19 cellular contexts compared by ENCODE assay signal in the genomic region with DNA sequence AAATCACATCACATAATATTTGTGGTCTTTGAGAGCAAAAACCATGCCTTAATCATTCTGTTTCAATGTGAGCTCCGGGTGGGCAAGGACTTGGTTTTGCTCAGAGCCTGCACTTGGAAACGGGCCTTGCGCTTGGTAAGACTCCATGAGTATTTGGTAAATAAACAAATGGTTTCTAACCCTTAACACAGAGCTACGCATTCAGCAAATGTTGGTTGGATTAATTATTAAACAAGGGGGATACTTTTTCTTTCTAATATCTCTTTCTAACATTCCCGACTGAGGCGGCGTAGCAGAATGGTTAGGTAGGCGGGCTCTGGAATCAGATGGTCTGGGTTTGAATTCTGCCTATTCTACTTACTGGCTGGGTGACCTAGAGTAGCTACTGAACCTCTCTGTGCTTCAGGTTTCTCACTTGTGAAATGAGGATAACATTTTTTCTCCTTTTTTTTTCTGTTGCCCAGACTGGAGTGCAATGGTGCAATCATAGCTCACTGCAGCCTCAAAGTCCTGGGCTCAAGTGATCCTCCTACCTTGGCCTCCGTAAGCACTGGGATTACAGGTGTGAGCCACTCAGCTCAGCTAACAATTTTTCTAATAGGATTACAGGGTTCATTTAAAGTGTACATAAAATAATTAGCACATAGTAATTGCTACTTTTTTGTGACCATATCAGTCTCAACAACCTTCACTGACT. TPM values are rescaled to one million over a fixed set of nuclear protein-coding genes. Genes with fewer than 3 reads are reported as not detected.
DNase-seq lines count a peak whose midpoint lies in the region; ATAC-seq, FAIRE-seq and TF ChIP-seq lines count a peak whose summit lies in the region.
"Had no signal": no experiment of that assay in that cellular context is flagged by ENCODE, and none has a peak within 500 bp of the region (broad histone marks: within the 10 kb centered on the region; RNA-seq: fewer than 3 reads in every experiment).

No MANE protein-coding gene starts in this region.

- DNase-seq in A549 (ENCODE audit: low read depth in 1 of 2, low spot score in 1 of 2) (peak in 1 of 2 experiments; percentile 14), Caco-2 (peak in 1 of 2 experiments; percentile 26), bronchial epithelial cell (ENCODE audit: low read depth) (no peak), mesendoderm (peak; percentile 27)
- no peak for DNase-seq in activated T-cell treated with anti-CD3 and anti-CD28 coated beads, Interleukin-2, amount 50 U/mL, for 72 hours
- DNase-seq: ACHN, C1 segment of cervical spinal cord, DND-41, NCI-H1092 treated with DMSO at 0.1 percent for 48 hours, NCI-H1694, NCI-H510A, NCI-H748 treated with DMSO at 0.1 percent for 48 hours, SHP77 treated with DMSO at 0.1 percent for 48 hours had no signal

- H3K4me2 ChIP-seq in A549 (no peak overlapping the region), mesendoderm (ENCODE audit: low read length) (no peak overlapping the region)

- intact Hi-C loops in Caco-2 (cut with micrococcal nuclease; ENCODE audit: unreplicated experiment), result no loop called here

- no peaks in the 10 kb centered on the region for H3K9me3 Mint-ChIP-seq in Caco-2 (ENCODE audit: unreplicated experiment)
- no peaks in the 10 kb centered on the region for H3K9me3 Mint-ChIP-seq in activated T-cell treated with anti-CD3 and anti-CD28 coated beads, Interleukin-2, amount 50 U/mL, for 72 hours
- H3K9me3 Mint-ChIP-seq: CD8-positive, alpha-beta memory T cell had no signal

- H3K27me3 Mint-ChIP-seq in Caco-2 (ENCODE audit: insufficient read depth, unreplicated experiment), result no peaks in the 10 kb centered on the region
- H3K27me3 Mint-ChIP-seq in activated T-cell treated with anti-CD3 and anti-CD28 coated beads, Interleukin-2, amount 50 U/mL, for 72 hours (ENCODE audit: low read depth), result peaks cover 27% of the 10 kb centered on the region

- no peaks in the 10 kb centered on the region for H3K36me3 Mint-ChIP-seq in Caco-2 (ENCODE audit: insufficient read depth, unreplicated experiment)
- no peaks in the 10 kb centered on the region for H3K36me3 Mint-ChIP-seq in activated T-cell treated with anti-CD3 and anti-CD28 coated beads, Interleukin-2, amount 50 U/mL, for 72 hours (ENCODE audit: insufficient read depth in 2 of 2)
- H3K36me3 Mint-ChIP-seq: CD8-positive, alpha-beta memory T cell had no signal

- no peak overlapping the region for H3K4ac ChIP-seq in mesendoderm (ENCODE audit: low read depth, low read length)

- no peak overlapping the region for H2BK5ac ChIP-seq in mesendoderm (ENCODE audit: low read length)

- peak in 1 of 2 experiments; percentile 30; a peak in 2 of 6 replicates for ATAC-seq in A549
- no peak for ATAC-seq in GM21390 (IDR thresholded peaks at IDR 0.05; ENCODE audit: unreplicated experiment)
- no peak for ATAC-seq in GM21619 (IDR thresholded peaks at IDR 0.05; ENCODE audit: unreplicated experiment)
- ATAC-seq in activated T-cell treated with anti-CD3 and anti-CD28 coated beads, Interleukin-2, amount 50 U/mL, for 72 hours (replicated peaks in 1 of 2), result no peak

- H3K9me3 ChIP-seq in A549 (no peaks in the 10 kb centered on the region), Caco-2 (no peaks in the 10 kb centered on the region)
- H3K9me3 ChIP-seq: HAP-1 had no signal

- no peak for TF ChIP-seq CTCF in A549 (IDR thresholded peaks at IDR 0.05)
- TF ChIP-seq CTCF in Caco-2 (IDR thresholded peaks at IDR 0.05; ENCODE audit: insufficient read depth in 1 of 2, low read depth in 1 of 2, low read length in 1 of 2, severe bottlenecking in 1 of 2, unreplicated experiment in 1 of 2), result no peak
- TF ChIP-seq CTCF in bronchial epithelial cell (IDR thresholded peaks at IDR 0.05; ENCODE audit: insufficient read depth, low read length, severe bottlenecking), result no peak

- BruUV-seq in Caco-2 (replicated peaks; lab: Mats Ljungman, UMichigan), result no TSS peak

- CTCF ChIA-PET in A549 (lab: Yijun Ruan, JAX), result interaction anchor here (0.8 to 1.1 kb wide), 3 partner anchors 11 to 38 kb away, joined by 3 read pairs; no protein-coding TSS in a partner anchor
- CTCF ChIA-PET in Caco-2 (lab: Charles Lee), result interaction anchor here (1.1 to 1.9 kb wide), 5 partner anchors 8 to 38 kb away, joined by 4 to 9 read pairs (median 5); no protein-coding TSS in a partner anchor

- no peaks in the 10 kb centered on the region for H3K36me3 ChIP-seq in Caco-2 (ENCODE audit: control insufficient read depth, insufficient read depth, low read length)
- no peaks in the 10 kb centered on the region for H3K36me3 ChIP-seq in bronchial epithelial cell (ENCODE audit: control insufficient read depth, insufficient read depth, low read length)
- H3K36me3 ChIP-seq in mesendoderm (ENCODE audit: control insufficient read depth, insufficient read depth, low read length), result no peaks in the 10 kb centered on the region
- H3K36me3 ChIP-seq: HAP-1 had no signal

- no peak overlapping the region for H3K56ac ChIP-seq in mesendoderm (ENCODE audit: low read length)

- H4K8ac ChIP-seq in mesendoderm (ENCODE audit: low read depth, low read length), result no peak overlapping the region

- H3K27me3 ChIP-seq in Caco-2 (replicated peaks; ENCODE audit: control insufficient read depth, insufficient read depth, low read length) (no peaks in the 10 kb centered on the region), bronchial epithelial cell (ENCODE audit: control insufficient read depth, insufficient read depth, low read length) (no peaks in the 10 kb centered on the region), mesendoderm (ENCODE audit: insufficient read depth, low read length, poor library complexity) (no peaks in the 10 kb centered on the region)

- no peak overlapping the region for H3K4me3 Mint-ChIP-seq in Caco-2 (ENCODE audit: unreplicated experiment)
- no peak overlapping the region for H3K4me3 Mint-ChIP-seq in activated T-cell treated with anti-CD3 and anti-CD28 coated beads, Interleukin-2, amount 50 U/mL, for 72 hours

- H3K4me1 ChIP-seq in A549 (no peaks in the 10 kb centered on the region; the same call in 2 of the 3 replicates), Caco-2 (peaks cover 34% of the 10 kb centered on the region), mesendoderm (ENCODE audit: control insufficient read depth, low read depth, low read length) (peaks cover 4% of the 10 kb centered on the region)
- H3K4me1 ChIP-seq: HAP-1 had no signal

- H3K27ac Mint-ChIP-seq in Caco-2 (ENCODE audit: unreplicated experiment), result peak overlapping the region; percentile 8
- H3K27ac Mint-ChIP-seq in activated T-cell treated with anti-CD3 and anti-CD28 coated beads, Interleukin-2, amount 50 U/mL, for 72 hours, result no peak overlapping the region

- H3K4me1 Mint-ChIP-seq in Caco-2 (ENCODE audit: low read depth, unreplicated experiment), result peaks cover 31% of the 10 kb centered on the region
- peaks cover 16% of the 10 kb centered on the region for H3K4me1 Mint-ChIP-seq in activated T-cell treated with anti-CD3 and anti-CD28 coated beads, Interleukin-2, amount 50 U/mL, for 72 hours (ENCODE audit: low read depth)

- TF ChIP-seq EP300 in A549 (IDR thresholded peaks at IDR 0.05), result no peak

- H3K79me1 ChIP-seq in mesendoderm (ENCODE audit: low read length), result peaks cover 2% of the 10 kb centered on the region

- POLR2A ChIA-PET in A549 (lab: Yijun Ruan, JAX) (no interaction called here), Caco-2 (lab: Charles Lee) (no interaction called here)

- H3K4me3 ChIP-seq in A549 (no peak overlapping the region), Caco-2 (ENCODE audit: low read depth, low read length) (no peak overlapping the region), bronchial epithelial cell (ENCODE audit: low read depth, low read length) (no peak overlapping the region), mesendoderm (ENCODE audit: low read length) (no peak overlapping the region)
- H3K4me3 ChIP-seq: HAP-1 had no signal

- H3K79me2 ChIP-seq in mesendoderm (ENCODE audit: control insufficient read depth, insufficient read depth, low read length), result peaks cover 5% of the 10 kb centered on the region

- no peak overlapping the region for H4K5ac ChIP-seq in mesendoderm (ENCODE audit: low read length)

- no peak overlapping the region for H3K23ac ChIP-seq in mesendoderm (ENCODE audit: low read length)

- no peak for FAIRE-seq in A549 (lab: Jason Lieb, UNC)
- FAIRE-seq in bronchial epithelial cell (lab: Jason Lieb, UNC), result peak; percentile 55

- no peak overlapping the region for H2BK15ac ChIP-seq in mesendoderm (replicated peaks; ENCODE audit: low read depth)

- H3K27ac ChIP-seq in A549 (no peak overlapping the region), mesendoderm (ENCODE audit: low read depth, low read length) (no peak overlapping the region)

- no peak overlapping the region for H2BK120ac ChIP-seq in mesendoderm (ENCODE audit: low read depth, low read length)

- no peak overlapping the region for H3K9ac ChIP-seq in mesendoderm (ENCODE audit: low read length)

- H2AK5ac ChIP-seq in mesendoderm (ENCODE audit: low read length), result no peak overlapping the region

- no peak overlapping the region for H3K18ac ChIP-seq in mesendoderm (ENCODE audit: low read length)

- WGBS in A549 (ENCODE audit: missing lambda C conversion rate), result 56% methylated on average over 9 of the region's 9 CpGs
- WGBS in mesendoderm (ENCODE audit: extremely low coverage, insufficient coverage, low lambda C conversion rate), result no CpG with 5 or more reads among the region's 9 CpGs

- TF ChIP-seq POLR2A in A549 (IDR thresholded peaks at IDR 0.05; ENCODE audit: low read length), result no peak

- TF ChIP-seq RAD21 in A549 (conservative IDR thresholded peaks at IDR 0.05 in 1 of 2, IDR thresholded peaks at IDR 0.05 in 1 of 2), result no peak

RNA-seq across cellular contexts. Expression of a gene that starts 3.4 kb away (rescaled TPM):
- polyA plus RNA-seq in A549 (2011; rRNA removed) (not detected in 2 replicates), A549 (2017; fragmentation: RNase III; extraction: RNeasy Plus Mini Kit Qiagen cat#74134 plus additional on column Dnase treatment) (not detected in 3 replicates)
- polyA plus RNA-seq in A549 (2012; cell fraction: cytosol; rRNA removed), result not detected in 2 replicates
- not detected in 2 replicates for polyA plus RNA-seq in A549 (2012; cell fraction: nucleus; rRNA removed)
- not detected in 2 replicates for polyA minus RNA-seq in A549 (2011; rRNA and poly(A)+ RNA removed)
- total RNA-seq in Caco-2 (2022) (17.1 and 20.0 TPM in 2 replicates), bronchial epithelial cell (22.1 and 27.8 TPM in 2 replicates)
- polyA plus RNA-seq in mesendoderm (2013, experiment 1 of 2), result 8.8 TPM
- 8.1 TPM for polyA plus RNA-seq in mesendoderm (2013, experiment 2 of 2)
- under 1 TPM; 0.81 to 0.89 TPM for total RNA-seq in activated T-cell treated with anti-CD3 and anti-CD28 coated beads, Interleukin-2, amount 50 U/mL, for 72 hours
- total RNA-seq: OCI-LY7 had no signal

RNA-seq across cellular contexts. Expression of a gene that starts 31.1 kb away (rescaled TPM):
- polyA plus RNA-seq in A549 (2011; rRNA removed) (not detected in 2 replicates), A549 (2017; fragmentation: RNase III; extraction: RNeasy Plus Mini Kit Qiagen cat#74134 plus additional on column Dnase treatment) (not detected in 3 replicates)
- not detected in 2 replicates for polyA plus RNA-seq in A549 (2012; cell fraction: cytosol; rRNA removed)
- not detected in 2 replicates for polyA plus RNA-seq in A549 (2012; cell fraction: nucleus; rRNA removed)
- polyA minus RNA-seq in A549 (2011; rRNA and poly(A)+ RNA removed), result not detected in 2 replicates
- total RNA-seq in Caco-2 (2022) (not detected in 2 replicates), bronchial epithelial cell (not detected in 2 replicates)
- not detected for polyA plus RNA-seq in mesendoderm (2013, experiment 1 of 2)
- polyA plus RNA-seq in mesendoderm (2013, experiment 2 of 2), result not detected
- 1 to 10 TPM; 1.4 to 2.5 TPM for total RNA-seq in activated T-cell treated with anti-CD3 and anti-CD28 coated beads, Interleukin-2, amount 50 U/mL, for 72 hours
- total RNA-seq: G401, OCI-LY7 had no signal
